ENCODE assay signal across 8 cellular contexts in genomic region chr14:95895720-95896119, GRCh38. TPM values are rescaled to one million over a fixed set of nuclear protein-coding genes. Genes with fewer than 3 reads are reported as not detected.
A peak's percentile ranks its signal among the peaks of the same experiment; 100 is the strongest.
DNase-seq lines count a peak whose midpoint lies in the region; ATAC-seq and TF ChIP-seq lines count a peak whose summit lies in the region.

No MANE protein-coding gene starts in this region.

- peak; percentile 16 for DNase-seq in natural killer cell treated with Interleukin-12 subunit alpha and Interleukin-12 subunit beta and Interleukin-15 and Interleukin-18, amount 100 ng/mL, for 72 hours (ENCODE audit: low spot score)
- DNase-seq in natural killer cell (no peak), OCI-M1 (lab: John Stamatoyannopoulos, UW) (peak; percentile 0), epithelial cell of proximal tubule (ENCODE audit: low read depth) (no peak), NCI-H345 treated with DMSO at 0.1 percent for 48 hours (lab: John Stamatoyannopoulos, UW; ENCODE audit: unreplicated experiment) (no peak), HPDE6-E6E7 (ENCODE audit: extremely low spot score) (no peak), medulla oblongata (ENCODE audit: extremely low spot score) (no peak)

- H3K4me3 ChIP-seq in epithelial cell of proximal tubule (ENCODE audit: low read depth, low read length): no peak overlapping the region

- no peaks in the 10 kb centered on the region for H3K9me3 Mint-ChIP-seq in natural killer cell treated with Interleukin-12 subunit alpha and Interleukin-12 subunit beta and Interleukin-15 and Interleukin-18, amount 100 ng/mL, for 72 hours
- no peaks in the 10 kb centered on the region for H3K9me3 Mint-ChIP-seq in natural killer cell

- H3K4me1 Mint-ChIP-seq in natural killer cell treated with Interleukin-12 subunit alpha and Interleukin-12 subunit beta and Interleukin-15 and Interleukin-18, amount 100 ng/mL, for 72 hours (ENCODE audit: low read depth in 2 of 2): no peaks in the 10 kb centered on the region
- no peaks in the 10 kb centered on the region for H3K4me1 Mint-ChIP-seq in natural killer cell

- TF ChIP-seq CTCF in natural killer cell (IDR thresholded peaks at IDR 0.05): no peak
- TF ChIP-seq CTCF in epithelial cell of proximal tubule (conservative IDR thresholded peaks at IDR 0.05; ENCODE audit: low read depth, low read length): peak; percentile 71

- H3K4me3 Mint-ChIP-seq in natural killer cell treated with Interleukin-12 subunit alpha and Interleukin-12 subunit beta and Interleukin-15 and Interleukin-18, amount 100 ng/mL, for 72 hours: no peak overlapping the region
- no peak overlapping the region for H3K4me3 Mint-ChIP-seq in natural killer cell

- no peaks in the 10 kb centered on the region for H3K36me3 Mint-ChIP-seq in natural killer cell treated with Interleukin-12 subunit alpha and Interleukin-12 subunit beta and Interleukin-15 and Interleukin-18, amount 100 ng/mL, for 72 hours
- H3K36me3 Mint-ChIP-seq in natural killer cell: no peaks in the 10 kb centered on the region

- H3K27ac Mint-ChIP-seq in natural killer cell treated with Interleukin-12 subunit alpha and Interleukin-12 subunit beta and Interleukin-15 and Interleukin-18, amount 100 ng/mL, for 72 hours: no peak overlapping the region
- no peak overlapping the region for H3K27ac Mint-ChIP-seq in natural killer cell

- intact Hi-C loops in natural killer cell (cut with micrococcal nuclease): no loop called here

- peaks cover 4 to 38% of the 10 kb centered on the region in 2 donors for H3K27me3 Mint-ChIP-seq in natural killer cell treated with Interleukin-12 subunit alpha and Interleukin-12 subunit beta and Interleukin-15 and Interleukin-18, amount 100 ng/mL, for 72 hours
- H3K27me3 Mint-ChIP-seq in natural killer cell (ENCODE audit: low read depth in 2 of 2): peaks cover 13 to 21% of the 10 kb centered on the region in 2 donors

- ATAC-seq in natural killer cell treated with Interleukin-12 subunit alpha and Interleukin-12 subunit beta and Interleukin-15 and Interleukin-18, amount 100 ng/mL, for 72 hours: no peak
- ATAC-seq in natural killer cell: no peak
- no peak for ATAC-seq in HG03108 (IDR thresholded peaks at IDR 0.05; ENCODE audit: unreplicated experiment)

RNA-seq across cellular contexts. Expression of gene TUNAR, which starts 19.1 kb away (rescaled TPM):
- total RNA-seq in natural killer cell treated with Interleukin-12 subunit alpha and Interleukin-12 subunit beta and Interleukin-15 and Interleukin-18, amount 100 ng/mL, for 72 hours: not detected
- not detected for total RNA-seq in natural killer cell
- 0.06 TPM in 1 of 2 replicates, not detected in the other for total RNA-seq in epithelial cell of proximal tubule

Comparison
In these comparisons a context has a peak if more than half of its experiments do, and no peak if none do; other contexts are left out.
1. DNase-seq: peak in natural killer cell treated with Interleukin-12 subunit alpha and Interleukin-12 subunit beta and Interleukin-15 and Interleukin-18, amount 100 ng/mL, for 72 hours (single experiment) and OCI-M1 (single experiment); none in natural killer cell (single experiment), epithelial cell of proximal tubule (single experiment), NCI-H345 treated with DMSO at 0.1 percent for 48 hours (single experiment), HPDE6-E6E7 (single experiment) and medulla oblongata (single experiment).